ENCODE assay signal across 15 cellular contexts in genomic region chr18:22844643-22845042, GRCh38.
DNase-seq lines count a peak whose midpoint lies in the region; ATAC-seq, FAIRE-seq and TF ChIP-seq lines count a peak whose summit lies in the region.
"Had no signal": no experiment of that assay in that cellular context is flagged by ENCODE, and none has a peak within 500 bp of the region (broad histone marks: within the 10 kb centered on the region; RNA-seq: fewer than 3 reads in every experiment).

No MANE protein-coding gene starts in this region.

- no peak for TF ChIP-seq RAD21 in Ishikawa (IDR thresholded peaks at IDR 0.05; ENCODE audit: low read depth)

- ATAC-seq in GM18868 (IDR thresholded peaks at IDR 0.05; ENCODE audit: unreplicated experiment) (no peak), HG02870 (IDR thresholded peaks at IDR 0.05; ENCODE audit: unreplicated experiment) (no peak)
- no peak for ATAC-seq in stimulated activated memory B cell treated with anti-CD40 and anti-IgM and Interleukin-4, amounts not matched to agents 10 μg/mL and 1 μg/mL and 100 μg/mL, for 72 hours

- CTCF ChIA-PET in activated CD4-positive, alpha-beta T cell treated with anti-CD3 and anti-CD28 coated beads, Interleukin-2, amount 10 ng/mL, durations not matched to agents 7 days and 5 days (lab: Charles Lee) = no interaction called here

- H3K4me1 ChIP-seq in ACC112 (ENCODE audit: control insufficient read depth, insufficient read depth, low read length, unreplicated experiment) (peaks cover 45% of the 10 kb centered on the region), astrocyte (ENCODE audit: insufficient read depth, low read length) (peaks cover 11% of the 10 kb centered on the region), keratinocyte (ENCODE audit: control insufficient read depth, extremely low read depth, insufficient read depth, low read length) (peaks cover 71% of the 10 kb centered on the region)

- no peak overlapping the region for H3K4me2 ChIP-seq in astrocyte (ENCODE audit: low read length)
- H3K4me2 ChIP-seq in keratinocyte (ENCODE audit: control insufficient read depth, extremely low read depth, insufficient read depth, low read depth, low read length) = peak overlapping the region; percentile 57
- H3K4me2 ChIP-seq: BLaER1 had no signal

- H4K20me1 ChIP-seq in astrocyte (ENCODE audit: insufficient read depth, low read length) (no peaks in the 10 kb centered on the region), keratinocyte (ENCODE audit: control insufficient read depth, extremely low read depth, insufficient read depth, low read length) (no peaks in the 10 kb centered on the region)
- H4K20me1 ChIP-seq: BLaER1 had no signal

- no peak for TF ChIP-seq EP300 in Ishikawa (IDR thresholded peaks at IDR 0.05; ENCODE audit: borderline replicate concordance)

- H3K27ac Mint-ChIP-seq in astrocyte (ENCODE audit: unreplicated experiment) = no peak overlapping the region
- H3K27ac Mint-ChIP-seq in activated CD4-positive, alpha-beta T cell treated with anti-CD3 and anti-CD28 coated beads, Interleukin-2, amount 10 ng/mL, durations not matched to agents 7 days and 5 days = no peak overlapping the region
- H3K27ac Mint-ChIP-seq in stimulated activated memory B cell treated with anti-CD40 and anti-IgM and Interleukin-4, amounts not matched to agents 10 μg/mL and 1 μg/mL and 100 μg/mL, for 72 hours = no peak overlapping the region
- H3K27ac Mint-ChIP-seq: CD8-positive, alpha-beta memory T cell had no signal

- peaks cover 6% of the 10 kb centered on the region for H3K9me3 Mint-ChIP-seq in astrocyte (ENCODE audit: unreplicated experiment)
- H3K9me3 Mint-ChIP-seq in activated CD4-positive, alpha-beta T cell treated with anti-CD3 and anti-CD28 coated beads, Interleukin-2, amount 10 ng/mL, durations not matched to agents 7 days and 5 days = no peaks in the 10 kb centered on the region
- no peaks in the 10 kb centered on the region for H3K9me3 Mint-ChIP-seq in stimulated activated memory B cell treated with anti-CD40 and anti-IgM and Interleukin-4, amounts not matched to agents 10 μg/mL and 1 μg/mL and 100 μg/mL, for 72 hours
- H3K9me3 Mint-ChIP-seq: CD8-positive, alpha-beta memory T cell had no signal

- peaks cover 10% of the 10 kb centered on the region for H3K27me3 Mint-ChIP-seq in astrocyte (ENCODE audit: low read depth, unreplicated experiment)
- H3K27me3 Mint-ChIP-seq in activated CD4-positive, alpha-beta T cell treated with anti-CD3 and anti-CD28 coated beads, Interleukin-2, amount 10 ng/mL, durations not matched to agents 7 days and 5 days = peaks cover 10% of the 10 kb centered on the region
- no peaks in the 10 kb centered on the region for H3K27me3 Mint-ChIP-seq in stimulated activated memory B cell treated with anti-CD40 and anti-IgM and Interleukin-4, amounts not matched to agents 10 μg/mL and 1 μg/mL and 100 μg/mL, for 72 hours

- no peak overlapping the region for H3K4me3 Mint-ChIP-seq in astrocyte (ENCODE audit: unreplicated experiment)
- H3K4me3 Mint-ChIP-seq in activated CD4-positive, alpha-beta T cell treated with anti-CD3 and anti-CD28 coated beads, Interleukin-2, amount 10 ng/mL, durations not matched to agents 7 days and 5 days = no peak overlapping the region
- H3K4me3 Mint-ChIP-seq in stimulated activated memory B cell treated with anti-CD40 and anti-IgM and Interleukin-4, amounts not matched to agents 10 μg/mL and 1 μg/mL and 100 μg/mL, for 72 hours = no peak overlapping the region
- H3K4me3 Mint-ChIP-seq: CD8-positive, alpha-beta memory T cell had no signal

- no peaks in the 10 kb centered on the region for H3K36me3 Mint-ChIP-seq in astrocyte (ENCODE audit: low read depth, unreplicated experiment)
- H3K36me3 Mint-ChIP-seq in activated CD4-positive, alpha-beta T cell treated with anti-CD3 and anti-CD28 coated beads, Interleukin-2, amount 10 ng/mL, durations not matched to agents 7 days and 5 days (ENCODE audit: low read depth) = no peaks in the 10 kb centered on the region
- H3K36me3 Mint-ChIP-seq in stimulated activated memory B cell treated with anti-CD40 and anti-IgM and Interleukin-4, amounts not matched to agents 10 μg/mL and 1 μg/mL and 100 μg/mL, for 72 hours = no peaks in the 10 kb centered on the region
- H3K36me3 Mint-ChIP-seq: CD8-positive, alpha-beta memory T cell had no signal

- H3K36me3 ChIP-seq in ACC112 (ENCODE audit: insufficient read depth, low read length) (no peaks in the 10 kb centered on the region), astrocyte (ENCODE audit: insufficient read depth, low read length) (no peaks in the 10 kb centered on the region), keratinocyte (ENCODE audit: control insufficient read depth in 2 of 2, extremely low read depth in 1 of 2, insufficient read depth in 2 of 2, low read length in 2 of 2) (no peaks in the 10 kb centered on the region)
- H3K36me3 ChIP-seq: BLaER1 had no signal

- H3K27me3 ChIP-seq in ACC112 (ENCODE audit: insufficient read depth, low read length) = no peaks in the 10 kb centered on the region
- H3K27me3 ChIP-seq in astrocyte (ENCODE audit: insufficient read depth, low read length) = no peaks in the 10 kb centered on the region
- no peaks in the 10 kb centered on the region for H3K27me3 ChIP-seq in keratinocyte (ENCODE audit: control insufficient read depth, extremely low read depth, insufficient read depth, low read length)
- H3K27me3 ChIP-seq: BLaER1 had no signal

- no peak overlapping the region for H2AFZ ChIP-seq in ACC112 (ENCODE audit: low read length, unreplicated experiment)
- no peak overlapping the region for H2AFZ ChIP-seq in astrocyte (ENCODE audit: low read depth, low read length)
- no peak overlapping the region for H2AFZ ChIP-seq in keratinocyte (ENCODE audit: control insufficient read depth, low read length)

- FAIRE-seq in astrocyte (lab: Jason Lieb, UNC) (no peak), keratinocyte (lab: Jason Lieb, UNC) (peak; percentile 80)

- H3K9me3 ChIP-seq in astrocyte (ENCODE audit: insufficient read depth, low read depth, low read length) (no peaks in the 10 kb centered on the region), keratinocyte (ENCODE audit: control insufficient read depth, low read depth, low read length) (no peaks in the 10 kb centered on the region)
- H3K9me3 ChIP-seq: BLaER1, Caco-2 had no signal

- POLR2A ChIA-PET in activated CD4-positive, alpha-beta T cell treated with anti-CD3 and anti-CD28 coated beads, Interleukin-2, amount 10 ng/mL, durations not matched to agents 7 days and 5 days (lab: Charles Lee) = no interaction called here

- TF ChIP-seq CTCF in astrocyte (IDR thresholded peaks at IDR 0.05; ENCODE audit: insufficient read depth, low read depth, low read length) (no peak), keratinocyte (optimal IDR thresholded peaks at IDR 0.05 in 1 of 3, IDR thresholded peaks at IDR 0.05 in 1 of 3, conservative IDR thresholded peaks at IDR 0.05 in 1 of 3; ENCODE audit: extremely low read depth in 1 of 3, insufficient read depth in 2 of 3, low read length in 3 of 3) (no peak)

- H3K79me2 ChIP-seq in ACC112 (ENCODE audit: control insufficient read depth, insufficient read depth, low read length, unreplicated experiment) = no peaks in the 10 kb centered on the region
- H3K79me2 ChIP-seq in astrocyte (ENCODE audit: insufficient read depth, low read length) = no peaks in the 10 kb centered on the region
- no peaks in the 10 kb centered on the region for H3K79me2 ChIP-seq in keratinocyte (ENCODE audit: control insufficient read depth, insufficient read depth, low read length)

- H3K4me3 ChIP-seq in ACC112 (ENCODE audit: low read depth, low read length) (no peak overlapping the region; the same call in 1 of the 2 replicates), astrocyte (ENCODE audit: insufficient read depth, low read depth, low read length) (no peak overlapping the region), keratinocyte (ENCODE audit: control insufficient read depth in 2 of 3, extremely low read depth in 1 of 3, insufficient read depth in 2 of 3, low read depth in 1 of 3, low read length in 3 of 3) (no peak overlapping the region)
- H3K4me3 ChIP-seq: BLaER1 had no signal

- DNase-seq in astrocyte (ENCODE audit: low read depth) = peak; percentile 45
- no peak for DNase-seq in keratinocyte (ENCODE audit: low read depth, low spot score)
- DNase-seq in activated CD4-positive, alpha-beta T cell treated with anti-CD3 and anti-CD28 coated beads, Interleukin-2, amount 10 ng/mL, durations not matched to agents 7 days and 5 days = no peak
- DNase-seq: AML-193; Caco-2; CD8-positive, alpha-beta memory T cell; DMS53; GF-D8; KBM-7 had no signal

- H3K4me1 Mint-ChIP-seq in astrocyte (ENCODE audit: low read depth, unreplicated experiment) = peaks cover 5% of the 10 kb centered on the region
- peaks cover 4% of the 10 kb centered on the region for H3K4me1 Mint-ChIP-seq in activated CD4-positive, alpha-beta T cell treated with anti-CD3 and anti-CD28 coated beads, Interleukin-2, amount 10 ng/mL, durations not matched to agents 7 days and 5 days
- H3K4me1 Mint-ChIP-seq in stimulated activated memory B cell treated with anti-CD40 and anti-IgM and Interleukin-4, amounts not matched to agents 10 μg/mL and 1 μg/mL and 100 μg/mL, for 72 hours = no peaks in the 10 kb centered on the region
- H3K4me1 Mint-ChIP-seq: CD8-positive, alpha-beta memory T cell had no signal

- dilution Hi-C loops in keratinocyte (cut with MboI; ENCODE audit: extremely low pct_ligation_motif_present, low sequenced_read_pairs) = no loop called here

- H3K9ac ChIP-seq in astrocyte (ENCODE audit: low read length) (no peak overlapping the region), keratinocyte (ENCODE audit: control insufficient read depth, extremely low read depth, insufficient read depth, low read length) (peak overlapping the region; percentile 8)
- H3K9ac ChIP-seq: BLaER1 had no signal

- H3K9me1 ChIP-seq in keratinocyte (ENCODE audit: control insufficient read depth, extremely low read depth, insufficient read depth, low read length) = no peaks in the 10 kb centered on the region

- H3K27ac ChIP-seq in ACC112 (ENCODE audit: low read depth, low read length) (peak overlapping the region; percentile 24; the same call in 1 of the 2 replicates), astrocyte (ENCODE audit: low read depth, low read length) (no peak overlapping the region), keratinocyte (ENCODE audit: control insufficient read depth, insufficient read depth, low read length) (peak overlapping the region; percentile 77)
- H3K27ac ChIP-seq: BLaER1 had no signal

TF ChIP-seq in Ishikawa, 13 proteins besides CTCF, POLR2A, EP300 and RAD21 (continues in another document):
- TF ChIP-seq CREB1 (IDR thresholded peaks at IDR 0.05; ENCODE audit: low read depth) (no peak), TCF12 (IDR thresholded peaks at IDR 0.05; ENCODE audit: low read depth) (no peak), USF1 (IDR thresholded peaks at IDR 0.05) (no peak), NFIC (IDR thresholded peaks at IDR 0.05) (no peak), TEAD4 (IDR thresholded peaks at IDR 0.05) (peak; percentile 57)
